ENCODE assay signal across 1 cellular context in genomic region chr1:195763907-195764183, GRCh38.
TF ChIP-seq lines count a peak whose summit lies in the region.

No MANE protein-coding gene starts in this region.

TF ChIP-seq in K562, 482 proteins besides CTCF, POLR2A, EP300 and RAD21 (continued from another document):
- TF ChIP-seq, protein P1, sequence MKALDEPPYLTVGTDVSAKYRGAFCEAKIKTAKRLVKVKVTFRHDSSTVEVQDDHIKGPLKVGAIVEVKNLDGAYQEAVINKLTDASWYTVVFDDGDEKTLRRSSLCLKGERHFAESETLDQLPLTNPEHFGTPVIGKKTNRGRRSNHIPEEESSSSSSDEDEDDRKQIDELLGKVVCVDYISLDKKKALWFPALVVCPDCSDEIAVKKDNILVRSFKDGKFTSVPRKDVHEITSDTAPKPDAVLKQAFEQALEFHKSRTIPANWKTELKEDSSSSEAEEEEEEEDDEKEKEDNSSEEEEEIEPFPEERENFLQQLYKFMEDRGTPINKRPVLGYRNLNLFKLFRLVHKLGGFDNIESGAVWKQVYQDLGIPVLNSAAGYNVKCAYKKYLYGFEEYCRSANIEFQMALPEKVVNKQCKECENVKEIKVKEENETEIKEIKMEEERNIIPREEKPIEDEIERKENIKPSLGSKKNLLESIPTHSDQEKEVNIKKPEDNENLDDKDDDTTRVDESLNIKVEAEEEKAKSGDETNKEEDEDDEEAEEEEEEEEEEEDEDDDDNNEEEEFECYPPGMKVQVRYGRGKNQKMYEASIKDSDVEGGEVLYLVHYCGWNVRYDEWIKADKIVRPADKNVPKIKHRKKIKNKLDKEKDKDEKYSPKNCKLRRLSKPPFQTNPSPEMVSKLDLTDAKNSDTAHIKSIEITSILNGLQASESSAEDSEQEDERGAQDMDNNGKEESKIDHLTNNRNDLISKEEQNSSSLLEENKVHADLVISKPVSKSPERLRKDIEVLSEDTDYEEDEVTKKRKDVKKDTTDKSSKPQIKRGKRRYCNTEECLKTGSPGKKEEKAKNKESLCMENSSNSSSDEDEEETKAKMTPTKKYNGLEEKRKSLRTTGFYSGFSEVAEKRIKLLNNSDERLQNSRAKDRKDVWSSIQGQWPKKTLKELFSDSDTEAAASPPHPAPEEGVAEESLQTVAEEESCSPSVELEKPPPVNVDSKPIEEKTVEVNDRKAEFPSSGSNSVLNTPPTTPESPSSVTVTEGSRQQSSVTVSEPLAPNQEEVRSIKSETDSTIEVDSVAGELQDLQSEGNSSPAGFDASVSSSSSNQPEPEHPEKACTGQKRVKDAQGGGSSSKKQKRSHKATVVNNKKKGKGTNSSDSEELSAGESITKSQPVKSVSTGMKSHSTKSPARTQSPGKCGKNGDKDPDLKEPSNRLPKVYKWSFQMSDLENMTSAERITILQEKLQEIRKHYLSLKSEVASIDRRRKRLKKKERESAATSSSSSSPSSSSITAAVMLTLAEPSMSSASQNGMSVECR (CRISPR knock-in tag; IDR thresholded peaks at IDR 0.05): 0 out of 2 replicates have a peak, but pooled peaks have one; percentile 8
- peak; percentile 69 for TF ChIP-seq NFIC (IDR thresholded peaks at IDR 0.05)
- peak; percentile 70 for TF ChIP-seq RFX1 (IDR thresholded peaks at IDR 0.05)
- TF ChIP-seq, protein P2, sequence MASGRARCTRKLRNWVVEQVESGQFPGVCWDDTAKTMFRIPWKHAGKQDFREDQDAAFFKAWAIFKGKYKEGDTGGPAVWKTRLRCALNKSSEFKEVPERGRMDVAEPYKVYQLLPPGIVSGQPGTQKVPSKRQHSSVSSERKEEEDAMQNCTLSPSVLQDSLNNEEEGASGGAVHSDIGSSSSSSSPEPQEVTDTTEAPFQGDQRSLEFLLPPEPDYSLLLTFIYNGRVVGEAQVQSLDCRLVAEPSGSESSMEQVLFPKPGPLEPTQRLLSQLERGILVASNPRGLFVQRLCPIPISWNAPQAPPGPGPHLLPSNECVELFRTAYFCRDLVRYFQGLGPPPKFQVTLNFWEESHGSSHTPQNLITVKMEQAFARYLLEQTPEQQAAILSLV (tag; IDR thresholded peaks at IDR 0.05): no peak
TF ChIP-seq in K562: peak in this region for 7.
